ENCODE assay signal across 7 cellular contexts in the genomic region with DNA sequence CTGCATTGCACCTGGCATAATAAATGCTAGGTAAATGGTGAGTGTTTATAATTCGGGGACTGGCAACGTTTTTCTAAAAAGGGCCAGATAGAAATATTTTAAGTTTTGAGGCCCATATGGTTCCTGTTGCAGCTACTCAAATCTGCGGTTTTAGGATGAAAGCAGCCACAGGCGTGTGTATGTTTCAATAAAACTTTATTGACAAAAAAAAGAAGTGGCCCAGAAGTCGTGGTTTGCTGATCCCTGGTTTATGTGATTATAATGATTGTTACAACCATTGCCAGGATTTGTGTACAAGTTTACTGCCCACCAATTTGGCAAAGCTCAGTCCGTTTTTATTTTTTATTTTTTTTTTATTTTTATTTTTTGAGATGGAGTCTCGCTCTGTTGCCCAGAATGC.
"Had no signal": no experiment of that assay in that cellular context is flagged by ENCODE, and none has a peak within 500 bp of the region (broad histone marks: within the 10 kb centered on the region; RNA-seq: fewer than 3 reads in every experiment).

No MANE protein-coding gene starts in this region.

- FAIRE-seq: G401.6, GM12891, GM12892, GM18507, GM19239 had no signal

- DNase-seq: GDM1, GF-D8 had no signal
